ENCODE assay signal across 30 cellular contexts in the genomic region with DNA sequence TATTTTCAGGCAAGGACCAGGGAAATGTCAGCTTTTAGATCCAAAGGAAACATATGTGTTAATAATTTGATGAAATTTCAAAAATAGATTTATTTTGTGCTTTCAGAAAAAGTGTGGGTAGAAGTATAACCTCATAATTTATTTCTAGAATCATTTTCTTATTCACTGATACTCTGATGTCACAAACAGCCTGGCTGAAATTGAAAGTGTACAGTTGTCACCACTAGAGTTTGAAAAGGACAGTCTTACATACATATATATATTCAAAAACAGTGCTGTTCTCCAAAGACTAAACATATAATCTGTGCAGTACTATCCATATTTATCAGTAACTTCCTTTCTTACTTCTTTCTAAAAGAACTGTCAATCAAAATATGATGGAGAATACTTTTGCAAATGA.
"Had no signal": no experiment of that assay in that cellular context is flagged by ENCODE, and none has a peak within 500 bp of the region (broad histone marks: within the 10 kb centered on the region; RNA-seq: fewer than 3 reads in every experiment).

No MANE protein-coding gene starts in this region.

- H3K9me3 Mint-ChIP-seq: central memory CD8-positive, alpha-beta T cell; dendritic cell treated with granulocyte-macrophage colony-stimulating factor and Interleukin-4, amounts not matched to agents 40 ng/mL and 50 ng/mL, for 4 days; nephron; type B pancreatic cell had no signal

- H3K36me3 Mint-ChIP-seq: activated naive CD8-positive, alpha-beta T cell; type B pancreatic cell had no signal

- H3K27ac Mint-ChIP-seq: activated naive CD8-positive, alpha-beta T cell; dendritic cell treated with granulocyte-macrophage colony-stimulating factor and Interleukin-4, amounts not matched to agents 40 ng/mL and 50 ng/mL, for 4 days; progenitor cell of endocrine pancreas; type B pancreatic cell had no signal

- H3K27me3 ChIP-seq: esophagus squamous epithelium, ovary, vagina had no signal

- H3K27ac ChIP-seq: esophagus squamous epithelium, left ventricle myocardium inferior, ovary, skin epidermis, thoracic aorta, vagina, WERI-Rb-1 had no signal

- DNase-seq: activated CD4-positive, alpha-beta T cell treated with anti-CD3 and anti-CD28 coated beads for 48 hours; activated CD4-positive, alpha-beta T cell treated with anti-CD3 and anti-CD28 coated beads, Interleukin-2, amount 50 U/mL, for 48 hours; activated CD8-positive, alpha-beta memory T cell treated with anti-CD3 and anti-CD28 coated beads for 24 hours; activated effector memory CD4-positive, alpha-beta T cell treated with Interleukin-2 at 50 U/mL for 16 hours; activated naive CD4-positive, alpha-beta T cell treated with Interleukin-2 at 50 U/mL for 16 hours; anterior cingulate cortex; effector CD4-positive, alpha-beta T cell; esophagus squamous epithelium; glutamatergic neuron; left ventricle myocardium inferior; mucosa of descending colon; ovary; retina; stimulated activated CD4-positive, alpha-beta T cell treated with anti-CD3 and anti-CD28 coated beads, Interleukin-12 subunit alpha, Interleukin-12 subunit beta, amount 100 ng/mL, for 4 hours; stimulated activated CD4-positive, alpha-beta T cell treated with anti-CD3 and anti-CD28 coated beads, Interleukin-4, amount 100 ng/mL, for 1 hour; stimulated activated naive CD8-positive, alpha-beta T cell treated with anti-CD3 and anti-CD28 coated beads, Interleukin-15, Interleukin-2, amounts not matched to agents 100 U/mL and 50 U/mL, for 24 hours; T1000; WERI-Rb-1 had no signal

- ATAC-seq: activated CD4-positive, CD25-positive, alpha-beta regulatory T cell treated with anti-CD3 and anti-CD28 coated beads, Interleukin-2, amount 50 U/mL, for 24 hours; mucosa of descending colon; sciatic nerve; stimulated activated naive CD8-positive, alpha-beta T cell treated with anti-CD3 and anti-CD28 coated beads, Interleukin-15, Interleukin-2, amounts not matched to agents 100 U/mL and 50 U/mL, for 24 hours had no signal

- H3K36me3 ChIP-seq: esophagus squamous epithelium, left ventricle myocardium inferior, ovary, thoracic aorta, vagina, WERI-Rb-1 had no signal

- H3K4me1 ChIP-seq: esophagus squamous epithelium, left ventricle myocardium inferior, vagina had no signal

- H3K9me3 ChIP-seq: esophagus squamous epithelium, left ventricle myocardium inferior, mucosa of descending colon, ovary, thoracic aorta, vagina had no signal

- H3K27me3 Mint-ChIP-seq: progenitor cell of endocrine pancreas, type B pancreatic cell had no signal

- H3K4me3 ChIP-seq: left ventricle myocardium inferior, lung, mucosa of descending colon, ovary, skin epidermis, thoracic aorta, vagina had no signal

- H3K4me3 Mint-ChIP-seq: activated naive CD8-positive, alpha-beta T cell; central memory CD8-positive, alpha-beta T cell; dendritic cell treated with granulocyte-macrophage colony-stimulating factor and Interleukin-4, amounts not matched to agents 40 ng/mL and 50 ng/mL, for 4 days; nephron; type B pancreatic cell had no signal

- H3K4me1 Mint-ChIP-seq: central memory CD8-positive, alpha-beta T cell had no signal
